Comparison of ENCODE assay signal across 1 cellular context in genomic region chr5:132421442-132421841, GRCh38.
TF ChIP-seq lines count a peak whose summit lies in the region.

No MANE protein-coding gene starts in this region.

TF ChIP-seq in SK-N-SH treated with all-trans-retinoic acid at 6 μM for 48 hours, 23 proteins besides CTCF, POLR2A, EP300 and RAD21 (continued from another document):
- TF ChIP-seq CREB5 (CRISPR knock-in tag; IDR thresholded peaks at IDR 0.05; ENCODE audit: low read depth): no peak
- TF ChIP-seq ISL1 (CRISPR knock-in tag; IDR thresholded peaks at IDR 0.05): no peak
- no peak for TF ChIP-seq SNAI2 (CRISPR knock-in tag; IDR thresholded peaks at IDR 0.05)
TF ChIP-seq in SK-N-SH treated with all-trans-retinoic acid at 6 μM for 48 hours: peak in this region for 0.
